Comparison of ENCODE assay signal across 8 cellular contexts in genomic region chr7:145036592-145037386, GRCh38.
DNase-seq lines count a peak whose midpoint lies in the region; ATAC-seq and TF ChIP-seq lines count a peak whose summit lies in the region.

No MANE protein-coding gene starts in this region.

- no peak overlapping the region for H3K27ac Mint-ChIP-seq in Calu3 (ENCODE audit: unreplicated experiment)
- no peak overlapping the region for H3K27ac Mint-ChIP-seq in activated T-cell treated with anti-CD3 and anti-CD28 coated beads, Interleukin-2, amount 50 U/mL, for 24 hours

- H3K4me3 ChIP-seq in retinal pigment epithelial cell (ENCODE audit: low read length) = no peak overlapping the region

- ATAC-seq in GM19023 (IDR thresholded peaks at IDR 0.05; ENCODE audit: unreplicated experiment) (peak; percentile 89), HG03103 (IDR thresholded peaks at IDR 0.05; ENCODE audit: low read depth, unreplicated experiment) (peak; percentile 76)

- intact Hi-C loops in Calu3 (cut with micrococcal nuclease; ENCODE audit: unreplicated experiment) = loop anchor here (1.0 to 5.0 kb wide), 2 partner anchors 184 to 1054 kb away; no protein-coding TSS in a partner anchor

- no peak overlapping the region for H3K4me3 Mint-ChIP-seq in Calu3 (ENCODE audit: low read depth, unreplicated experiment)
- H3K4me3 Mint-ChIP-seq in activated T-cell treated with anti-CD3 and anti-CD28 coated beads, Interleukin-2, amount 50 U/mL, for 24 hours = no peak overlapping the region

- peaks cover 2% of the 10 kb centered on the region for H3K9me3 Mint-ChIP-seq in Calu3 (ENCODE audit: low read depth, unreplicated experiment)
- peaks cover 3% of the 10 kb centered on the region for H3K9me3 Mint-ChIP-seq in activated T-cell treated with anti-CD3 and anti-CD28 coated beads, Interleukin-2, amount 50 U/mL, for 24 hours

- no peaks in the 10 kb centered on the region for H3K4me1 Mint-ChIP-seq in Calu3 (ENCODE audit: low read depth, unreplicated experiment)
- peaks cover 2% of the 10 kb centered on the region for H3K4me1 Mint-ChIP-seq in activated T-cell treated with anti-CD3 and anti-CD28 coated beads, Interleukin-2, amount 50 U/mL, for 24 hours (ENCODE audit: low read depth)

- CTCF ChIA-PET in Calu3 (lab: Charles Lee) = no interaction called here

- TF ChIP-seq CTCF in Calu3 (IDR thresholded peaks at IDR 0.05; ENCODE audit: unreplicated experiment) (peak; percentile 65), retinal pigment epithelial cell (conservative IDR thresholded peaks at IDR 0.05; ENCODE audit: low read depth, low read length) (peak; percentile 77)

- H3K27me3 Mint-ChIP-seq in Calu3 (ENCODE audit: unreplicated experiment) = no peaks in the 10 kb centered on the region
- peaks cover 16% of the 10 kb centered on the region for H3K27me3 Mint-ChIP-seq in activated T-cell treated with anti-CD3 and anti-CD28 coated beads, Interleukin-2, amount 50 U/mL, for 24 hours

- H3K36me3 Mint-ChIP-seq in Calu3 (ENCODE audit: insufficient read depth, unreplicated experiment) = no peaks in the 10 kb centered on the region
- no peaks in the 10 kb centered on the region for H3K36me3 Mint-ChIP-seq in activated T-cell treated with anti-CD3 and anti-CD28 coated beads, Interleukin-2, amount 50 U/mL, for 24 hours (ENCODE audit: low read depth)

- peak; percentile 52 for DNase-seq in Calu3
- peak; percentile 8 for DNase-seq in NCI-H2196 treated with DMSO at 0.1 percent for 48 hours (lab: John Stamatoyannopoulos, UW; ENCODE audit: unreplicated experiment)
- DNase-seq in activated T-cell treated with anti-CD3 and anti-CD28 coated beads, Interleukin-2, amount 50 U/mL, for 24 hours = peak; percentile 32
- DNase-seq in glomerular visceral epithelial cell (ENCODE audit: extremely low spot score) = peak; percentile 14
- DNase-seq in retinal pigment epithelial cell (ENCODE audit: low read depth) = peak; percentile 8
- DNase-seq in epidermal melanocyte (ENCODE audit: insufficient read length, low spot score) = no peak

- BruUV-seq in Calu3 (replicated peaks; lab: Mats Ljungman, UMichigan) = no TSS peak
